8 cellular contexts compared by ENCODE assay signal in the genomic region with DNA sequence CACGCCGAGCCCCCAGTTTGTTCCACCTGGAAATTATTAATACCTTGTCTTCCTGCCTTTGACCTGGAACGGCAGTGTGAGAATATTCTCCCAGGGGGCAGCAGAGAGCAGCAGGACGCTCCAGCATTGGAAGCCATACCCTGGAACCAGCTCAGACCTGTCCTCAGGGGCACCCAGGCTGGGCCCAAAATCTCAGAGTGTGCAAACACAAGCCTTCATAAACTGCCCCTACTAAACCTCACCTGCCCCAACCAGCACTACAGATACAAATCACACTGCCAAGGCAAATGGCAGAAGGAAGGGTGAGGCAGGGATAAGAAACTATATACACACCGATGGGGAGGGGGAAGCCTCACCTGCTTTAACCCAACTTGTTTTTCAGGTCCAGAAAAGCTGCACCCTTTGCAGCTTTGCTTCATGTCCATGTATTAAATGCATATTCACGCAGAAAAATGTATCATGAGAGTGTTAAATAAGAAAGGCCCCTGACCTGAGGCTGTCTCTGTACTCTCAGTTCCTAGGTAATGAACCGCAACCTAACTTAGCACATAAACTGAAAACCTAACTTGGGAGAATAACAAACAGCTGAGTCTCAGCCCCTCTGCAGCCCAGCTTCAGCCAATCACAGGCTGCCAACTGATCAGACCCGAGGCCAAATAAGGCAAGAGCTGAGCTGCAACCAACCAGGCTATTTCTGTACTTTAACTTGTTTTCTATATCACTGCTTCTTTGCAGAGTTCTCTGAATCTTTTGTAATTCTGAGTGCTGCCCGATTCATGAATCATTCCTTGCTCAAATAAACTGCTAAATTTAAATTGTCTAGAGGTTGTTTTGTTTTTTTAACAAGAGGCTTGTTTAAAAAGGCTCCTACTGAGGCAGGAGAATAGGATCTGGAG.
DNase-seq lines count a peak whose midpoint lies in the region; ATAC-seq and TF ChIP-seq lines count a peak whose summit lies in the region.

No MANE protein-coding gene starts in this region.

- peak; percentile 78 for TF ChIP-seq CTCF in astrocyte of the cerebellum (IDR thresholded peaks at IDR 0.05; ENCODE audit: low read depth, low read length, missing control alignments)

- H3K4me1 Mint-ChIP-seq in T-helper 17 cell = peaks cover 8% of the 10 kb centered on the region

- DNase-seq in NCI-H2081 (lab: John Stamatoyannopoulos, UW) (peak; percentile 75 to 82), NCI-H2081 treated with DMSO at 0.1 percent for 48 hours (lab: John Stamatoyannopoulos, UW) (no peak), NAMALWA (ENCODE audit: low spot score) (peak; percentile 73), T-helper 17 cell (peak; percentile 14 to 51 (median 19)), astrocyte of the cerebellum (ENCODE audit: low read depth) (no peak), islet precursor cell (peak; percentile 79)
- DNase-seq in stimulated activated CD4-positive, alpha-beta T cell treated with anti-CD3 and anti-CD28 coated beads, Interleukin-2, amount 100 ng/mL, for 4 hours (ENCODE audit: low read depth) = peak; percentile 21

- no peaks in the 10 kb centered on the region for H3K27me3 Mint-ChIP-seq in T-helper 17 cell

- peak; percentile 81 for ATAC-seq in HG02623 (IDR thresholded peaks at IDR 0.05; ENCODE audit: unreplicated experiment)
- peak; percentile 81 for ATAC-seq in T-helper 17 cell

- no peak overlapping the region for H3K27ac Mint-ChIP-seq in T-helper 17 cell

- H3K4me3 ChIP-seq in astrocyte of the cerebellum (ENCODE audit: low read depth, low read length) = no peak overlapping the region

- in situ Hi-C loops in astrocyte of the cerebellum (cut with HindIII; ENCODE audit: low sequenced_read_pairs) = no loop called here

- H3K4me3 Mint-ChIP-seq in T-helper 17 cell = no peak overlapping the region

- H3K36me3 Mint-ChIP-seq in T-helper 17 cell (ENCODE audit: low read depth) = no peaks in the 10 kb centered on the region

- H3K9me3 ChIP-seq in T-helper 17 cell (ENCODE audit: control insufficient read depth, low read length, poor library complexity, severe bottlenecking) = no peaks in the 10 kb centered on the region

Comparison
In these comparisons a context has a peak if more than half of its experiments do, and no peak if none do; other contexts are left out.
1. DNase-seq: peak in NCI-H2081 (2 of 2), NAMALWA (single experiment), T-helper 17 cell (3 of 3), islet precursor cell (single experiment) and stimulated activated CD4-positive, alpha-beta T cell treated with anti-CD3 and anti-CD28 coated beads, Interleukin-2, amount 100 ng/mL, for 4 hours (single experiment); none in NCI-H2081 treated with DMSO at 0.1 percent for 48 hours (single experiment) and astrocyte of the cerebellum (single experiment).